In the genomic region with DNA sequence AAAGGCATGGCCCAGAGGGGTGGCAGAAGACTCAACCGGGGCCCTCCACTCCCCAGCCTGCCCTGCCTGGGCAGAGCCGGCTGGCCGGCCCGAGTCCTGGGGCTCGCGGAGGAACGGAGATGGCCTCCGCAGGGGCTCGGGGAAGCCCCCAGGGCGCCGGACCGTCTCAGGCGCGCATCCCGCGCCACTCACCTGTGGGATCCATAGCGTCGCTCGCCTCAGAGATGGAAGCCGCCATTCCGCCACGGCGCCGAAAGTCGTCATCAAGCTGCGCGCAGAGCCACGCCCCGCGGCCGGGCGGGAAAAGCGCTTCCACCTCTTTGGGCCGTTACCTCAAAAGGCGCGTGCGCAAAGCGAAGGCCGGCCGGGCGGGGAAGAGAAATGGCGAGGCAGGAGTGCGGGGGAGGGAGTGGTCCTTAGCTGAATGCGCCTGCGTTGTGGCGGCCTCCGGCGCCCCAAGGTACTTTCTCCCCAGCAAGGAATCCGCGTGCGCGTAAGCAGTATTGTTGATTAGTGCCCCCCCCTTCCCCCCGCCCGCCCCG, we compare ENCODE assay signal across 8 cellular contexts. TPM values are rescaled to one million over a fixed set of nuclear protein-coding genes. Genes with fewer than 3 reads are reported as not detected.
DNase-seq lines count a peak whose midpoint lies in the region; ATAC-seq and TF ChIP-seq lines count a peak whose summit lies in the region.

A gene with protein sequence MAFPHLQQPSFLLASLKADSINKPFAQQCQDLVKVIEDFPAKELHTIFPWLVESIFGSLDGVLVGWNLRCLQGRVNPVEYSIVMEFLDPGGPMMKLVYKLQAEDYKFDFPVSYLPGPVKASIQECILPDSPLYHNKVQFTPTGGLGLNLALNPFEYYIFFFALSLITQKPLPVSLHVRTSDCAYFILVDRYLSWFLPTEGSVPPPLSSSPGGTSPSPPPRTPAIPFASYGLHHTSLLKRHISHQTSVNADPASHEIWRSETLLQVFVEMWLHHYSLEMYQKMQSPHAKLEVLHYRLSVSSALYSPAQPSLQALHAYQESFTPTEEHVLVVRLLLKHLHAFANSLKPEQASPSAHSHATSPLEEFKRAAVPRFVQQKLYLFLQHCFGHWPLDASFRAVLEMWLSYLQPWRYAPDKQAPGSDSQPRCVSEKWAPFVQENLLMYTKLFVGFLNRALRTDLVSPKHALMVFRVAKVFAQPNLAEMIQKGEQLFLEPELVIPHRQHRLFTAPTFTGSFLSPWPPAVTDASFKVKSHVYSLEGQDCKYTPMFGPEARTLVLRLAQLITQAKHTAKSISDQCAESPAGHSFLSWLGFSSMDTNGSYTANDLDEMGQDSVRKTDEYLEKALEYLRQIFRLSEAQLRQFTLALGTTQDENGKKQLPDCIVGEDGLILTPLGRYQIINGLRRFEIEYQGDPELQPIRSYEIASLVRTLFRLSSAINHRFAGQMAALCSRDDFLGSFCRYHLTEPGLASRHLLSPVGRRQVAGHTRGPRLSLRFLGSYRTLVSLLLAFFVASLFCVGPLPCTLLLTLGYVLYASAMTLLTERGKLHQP (minus strand): TSS at position 265 of the 542 bp plus-strand sequence. CDS start 5,010 bp downstream, outside the sequence.

- no peaks in the 10 kb centered on the region for H3K9me3 ChIP-seq in DND-41 (ENCODE audit: insufficient read depth, low read length, severe bottlenecking)
- H3K9me3 ChIP-seq in fibroblast of lung (ENCODE audit: control insufficient read depth, insufficient read depth, low read depth, low read length), result no peaks in the 10 kb centered on the region

- H2AFZ ChIP-seq in DND-41 (ENCODE audit: low read depth, low read length), result peak within 1 kb of the TSS; percentile 78
- peak within 1 kb of the TSS; percentile 81 for H2AFZ ChIP-seq in fibroblast of lung (ENCODE audit: low read length)

- peak within 1 kb of the TSS; percentile 86 for H3K27ac Mint-ChIP-seq in activated T-helper 17 cell treated with anti-CD3 and anti-CD28 coated beads, Interleukin-2, amount 50 U/mL, for 72 hours
- H3K27ac Mint-ChIP-seq in naive thymus-derived CD8-positive, alpha-beta T cell, result peak within 1 kb of the TSS; percentile 85 to 99 (median 96)

- H3K27me3 ChIP-seq in DND-41 (ENCODE audit: insufficient read depth, low read length, poor library complexity) (no peaks in the 10 kb centered on the region), fibroblast of lung (ENCODE audit: control insufficient read depth, insufficient read depth, low read length) (no peaks in the 10 kb centered on the region)

- H3K9ac ChIP-seq in DND-41 (ENCODE audit: low read depth, low read length), result peak within 1 kb of the TSS; percentile 87
- peak within 1 kb of the TSS; percentile 89 for H3K9ac ChIP-seq in fibroblast of lung (ENCODE audit: insufficient read depth, low read length)

- peaks cover 47% of the 10 kb centered on the region for H3K36me3 ChIP-seq in DND-41 (ENCODE audit: insufficient read depth, low read length)
- peaks cover 6% of the 10 kb centered on the region for H3K36me3 ChIP-seq in fibroblast of lung (ENCODE audit: control insufficient read depth, insufficient read depth, low read length)

- CTCF ChIA-PET in RWPE1 (lab: Yijun Ruan, JAX), result interaction anchor here (0.7 kb wide), 1 partner anchor 157 kb away, joined by 3 read pairs; no protein-coding TSS in a partner anchor

- POLR2A ChIA-PET in RWPE1 (lab: Yijun Ruan, JAX; ENCODE audit: low non-redundant PET), result interaction anchor here (0.5 to 1.6 kb wide), 4 partner anchors 12 to 161 kb away, joined by 3 to 6 read pairs (median 4); a partner anchor contains a TSS
- POLR2A ChIA-PET in naive thymus-derived CD8-positive, alpha-beta T cell (lab: Charles Lee), result interaction anchor here (0.7 to 3.1 kb wide), 6 partner anchors 36 to 192 kb away, joined by 3 to 60 read pairs (median 4); a partner anchor contains a TSS

- H3K4me3 ChIP-seq in DND-41 (ENCODE audit: low read depth in 1 of 2, low read length in 2 of 2), result peak within 1 kb of the TSS; percentile 74 to 94
- peak within 1 kb of the TSS; percentile 78 for H3K4me3 ChIP-seq in LNCaP clone FGC (ENCODE audit: low read depth, low read length)
- peak within 1 kb of the TSS; percentile 81 to 97 (median 89) for H3K4me3 ChIP-seq in fibroblast of lung (replicated peaks in 1 of 4; ENCODE audit: control extremely low read depth in 1 of 4, insufficient read depth in 1 of 4, low read depth in 3 of 4, low read length in 4 of 4)

- peak within 1 kb of the TSS; percentile 99 for H3K27ac ChIP-seq in DND-41 (ENCODE audit: low read length)
- H3K27ac ChIP-seq in RWPE1, result peak within 1 kb of the TSS; percentile 89
- peak within 1 kb of the TSS; percentile 90 for H3K27ac ChIP-seq in fibroblast of lung (ENCODE audit: insufficient read depth, low read length)

- no peaks in the 10 kb centered on the region for H3K9me3 Mint-ChIP-seq in activated T-helper 17 cell treated with anti-CD3 and anti-CD28 coated beads, Interleukin-2, amount 50 U/mL, for 72 hours
- H3K9me3 Mint-ChIP-seq in naive thymus-derived CD8-positive, alpha-beta T cell, result no peaks in the 10 kb centered on the region

- peak within 1 kb of the TSS; percentile 86 for H3K4me3 Mint-ChIP-seq in activated T-helper 17 cell treated with anti-CD3 and anti-CD28 coated beads, Interleukin-2, amount 50 U/mL, for 72 hours
- peak within 1 kb of the TSS; percentile 87 to 95 (median 91) for H3K4me3 Mint-ChIP-seq in naive thymus-derived CD8-positive, alpha-beta T cell

- no peaks in the 10 kb centered on the region for H3K27me3 Mint-ChIP-seq in activated T-helper 17 cell treated with anti-CD3 and anti-CD28 coated beads, Interleukin-2, amount 50 U/mL, for 72 hours
- no peaks in the 10 kb centered on the region for H3K27me3 Mint-ChIP-seq in naive thymus-derived CD8-positive, alpha-beta T cell

- H3K4me1 Mint-ChIP-seq in activated T-helper 17 cell treated with anti-CD3 and anti-CD28 coated beads, Interleukin-2, amount 50 U/mL, for 72 hours, result no peaks in the 10 kb centered on the region
- H3K4me1 Mint-ChIP-seq in naive thymus-derived CD8-positive, alpha-beta T cell, result peaks cover 5 to 43% (median 35%) of the 10 kb centered on the region in 4 donors

- H3K36me3 Mint-ChIP-seq in activated T-helper 17 cell treated with anti-CD3 and anti-CD28 coated beads, Interleukin-2, amount 50 U/mL, for 72 hours (ENCODE audit: low read depth), result peaks cover 67% of the 10 kb centered on the region
- peaks cover 0 to 11% (median 0%) of the 10 kb centered on the region in 3 donors for H3K36me3 Mint-ChIP-seq in naive thymus-derived CD8-positive, alpha-beta T cell

- peak; percentile 97 for DNase-seq in DND-41
- peak; percentile 94 for DNase-seq in GOT3 (lab: John Stamatoyannopoulos, UW)
- DNase-seq in LNCaP clone FGC (ENCODE audit: low read depth), result peak; percentile 70
- peak; percentile 86 for DNase-seq in RWPE1 (ENCODE audit: low spot score)
- peak; percentile 92 to 95 for DNase-seq in fibroblast of lung (ENCODE audit: low read depth in 2 of 2)
- DNase-seq in naive thymus-derived CD8-positive, alpha-beta T cell, result peak; percentile 95 to 99 (median 98)
- peak; percentile 95 to 98 (median 97) for DNase-seq in stimulated activated naive CD4-positive, alpha-beta T cell (lab: John Stamatoyannopoulos, UW)

- ATAC-seq in DND-41 (ENCODE audit: insufficient read depth, low read depth), result peak; percentile 64
- peak; percentile 72 for ATAC-seq in activated T-helper 17 cell treated with anti-CD3 and anti-CD28 coated beads, Interleukin-2, amount 50 U/mL, for 72 hours (replicated peaks)
- peak; percentile 76 to 77 for ATAC-seq in naive thymus-derived CD8-positive, alpha-beta T cell

- H3K4me2 ChIP-seq in DND-41 (ENCODE audit: insufficient read depth, low read length) (peak within 1 kb of the TSS; percentile 92), fibroblast of lung (ENCODE audit: extremely low read depth, insufficient read depth, low read length) (peak within 1 kb of the TSS; percentile 84)

- H3K4me1 ChIP-seq in DND-41 (ENCODE audit: insufficient read depth, low read length) (peaks cover 44% of the 10 kb centered on the region), fibroblast of lung (ENCODE audit: control insufficient read depth, extremely low read depth, insufficient read depth, low read length) (peaks cover 2% of the 10 kb centered on the region)

- TF ChIP-seq CTCF in DND-41 (IDR thresholded peaks at IDR 0.05; ENCODE audit: borderline replicate concordance, extremely low read depth, low read length, poor library complexity, severe bottlenecking), result no peak
- TF ChIP-seq CTCF in LNCaP clone FGC (IDR thresholded peaks at IDR 0.05; ENCODE audit: control insufficient read depth, extremely low read depth, insufficient read depth), result no peak
- TF ChIP-seq CTCF in RWPE1 (conservative IDR thresholded peaks at IDR 0.05; ENCODE audit: low read depth), result no peak
- no peak for TF ChIP-seq CTCF in fibroblast of lung (conservative IDR thresholded peaks at IDR 0.05 in 1 of 2, IDR thresholded peaks at IDR 0.05 in 1 of 2; ENCODE audit: low read depth in 1 of 2, low read length in 2 of 2)

- H4K20me1 ChIP-seq in DND-41 (ENCODE audit: insufficient read depth, low read length) (peaks cover 55% of the 10 kb centered on the region), fibroblast of lung (ENCODE audit: control insufficient read depth, extremely low read depth, insufficient read depth, low read length) (no peaks in the 10 kb centered on the region)

- H3K79me2 ChIP-seq in DND-41 (ENCODE audit: insufficient read depth, low read length) (peaks cover 92% of the 10 kb centered on the region), fibroblast of lung (ENCODE audit: control insufficient read depth, insufficient read depth, low read length) (peaks cover 62% of the 10 kb centered on the region)

RNA-seq across cellular contexts. Expression of the gene that starts here (rescaled TPM):
- 100 to 1,000 TPM in 1 of 2 donors, 10 to 100 TPM in 1; 49.6 to 105 TPM for total RNA-seq in activated T-helper 17 cell treated with anti-CD3 and anti-CD28 coated beads, Interleukin-2, amount 50 U/mL, for 72 hours
- 7.7 and 11.2 TPM in 2 replicates for total RNA-seq in fibroblast of lung
- 22.3 and 41.3 TPM in 2 replicates for polyA plus RNA-seq in fibroblast of lung
- polyA plus RNA-seq in fibroblast of lung (2012), result 30.3 and 45.8 TPM in 2 replicates
- polyA minus RNA-seq in fibroblast of lung (ENCODE audit: low replicate concordance), result 56.4 and 96.8 TPM in 2 replicates
- 10 to 100 TPM; 55.8 to 62.2 TPM for total RNA-seq in naive thymus-derived CD8-positive, alpha-beta T cell
- 10 to 100 TPM; 21.9 to 44.4 (median 35.4) TPM for polyA plus RNA-seq in naive thymus-derived CD8-positive, alpha-beta T cell

Comparison
In these comparisons a context has a peak if more than half of its experiments do, and no peak if none do; other contexts are left out.
1. Peak in every context shown above with its lines: DNase-seq, ATAC-seq, H3K4me3 ChIP-seq and H3K27ac ChIP-seq.